In genomic region chr12:85280138-85280983, GRCh38 we compare ENCODE assay signal across 8 cellular contexts. TPM values are rescaled to one million over a fixed set of nuclear protein-coding genes. Genes with fewer than 3 reads are reported as not detected.
DNase-seq lines count a peak whose midpoint lies in the region; ATAC-seq and TF ChIP-seq lines count a peak whose summit lies in the region.

Gene ALX1, plus strand, starts transcription at chr12:85280220. Its CDS starts 42 bp downstream, at chr12:85280262.

- no peaks in the 10 kb centered on the region for H3K9me3 Mint-ChIP-seq in activated B cell treated with CpG ODN at 0.5 μM for 24 hours

- in situ Hi-C loops in GM13977 (cut with MboI; ENCODE audit: low pct_unique_long_range_greater_than_20kb, low sequenced_read_pairs, unreplicated experiment) = no loop called here

- H3K27ac Mint-ChIP-seq in activated B cell treated with CpG ODN at 0.5 μM for 24 hours = no peak within 1 kb of the TSS

- H3K27me3 Mint-ChIP-seq in activated B cell treated with CpG ODN at 0.5 μM for 24 hours = peaks cover 46% of the 10 kb centered on the region

- H3K36me3 Mint-ChIP-seq in activated B cell treated with CpG ODN at 0.5 μM for 24 hours (ENCODE audit: low read depth) = no peaks in the 10 kb centered on the region

- no peak for ATAC-seq in activated B cell treated with CpG ODN at 0.5 μM for 24 hours (ENCODE audit: low read depth)
- ATAC-seq in left cardiac atrium = peak; percentile 56 to 71
- peak; percentile 75 for ATAC-seq in sciatic nerve

- intact Hi-C loops in activated B cell treated with CpG ODN at 0.5 μM for 24 hours (cut with micrococcal nuclease) = no loop called here
- intact Hi-C loops in left cardiac atrium (cut with DNase I) = no loop called here
- intact Hi-C loops in sciatic nerve (cut with DNase I) = no loop called here

- peak within 1 kb of the TSS; percentile 78 for H3K4me3 Mint-ChIP-seq in activated B cell treated with CpG ODN at 0.5 μM for 24 hours

- DNase-seq in NCI-H1436 (lab: John Stamatoyannopoulos, UW) (peak; percentile 3), NCI-H1436 treated with DMSO at 0.1 percent for 48 hours (lab: John Stamatoyannopoulos, UW) (no peak), HS-5 (ENCODE audit: low read depth) (peak; percentile 34), activated B cell treated with CpG ODN at 0.5 μM for 24 hours (no peak), left cardiac atrium (peak; percentile 21), sciatic nerve (ENCODE audit: low spot score) (peak; percentile 53), GM13977 (ENCODE audit: low spot score) (no peak), NAMALWA (ENCODE audit: low spot score) (no peak)

- no peak for TF ChIP-seq CTCF in activated B cell treated with CpG ODN at 0.5 μM for 24 hours (IDR thresholded peaks at IDR 0.05)
- TF ChIP-seq CTCF in GM13977 (IDR thresholded peaks at IDR 0.05; ENCODE audit: extremely low read depth, insufficient read depth, missing control alignments) = no peak

- POLR2A ChIA-PET in activated B cell treated with CpG ODN at 0.5 μM for 24 hours (lab: Charles Lee) = no interaction called here

- H3K4me1 Mint-ChIP-seq in activated B cell treated with CpG ODN at 0.5 μM for 24 hours = peaks cover 7% of the 10 kb centered on the region

- CTCF ChIA-PET in activated B cell treated with CpG ODN at 0.5 μM for 24 hours (lab: Charles Lee) = no interaction called here

RNA-seq across cellular contexts. Expression of gene ALX1, which starts in this region (rescaled TPM):
- total RNA-seq in activated B cell treated with CpG ODN at 0.5 μM for 24 hours (not detected in 2 replicates), left cardiac atrium (not detected), sciatic nerve (0.22 TPM)

Comparison
In these comparisons a context has a peak if more than half of its experiments do, and no peak if none do; other contexts are left out.
1. DNase-seq: peak in NCI-H1436 (single experiment) and HS-5 (single experiment); none in NCI-H1436 treated with DMSO at 0.1 percent for 48 hours (single experiment), activated B cell treated with CpG ODN at 0.5 μM for 24 hours (single experiment), GM13977 (single experiment) and NAMALWA (single experiment).
2. Peak in DNase-seq and ATAC-seq in left cardiac atrium; RNA of the gene not detected or under 1 TPM.
3. Peak in DNase-seq and ATAC-seq in sciatic nerve; RNA of the gene not detected or under 1 TPM.